ENCODE assay signal across 8 cellular contexts in genomic region chr13:51584731-51585191, GRCh38. TPM values are rescaled to one million over a fixed set of nuclear protein-coding genes. Genes with fewer than 3 reads are reported as not detected.
DNase-seq lines count a peak whose midpoint lies in the region; ATAC-seq and TF ChIP-seq lines count a peak whose summit lies in the region.

No MANE protein-coding gene starts in this region.

- TF ChIP-seq CTCF in GM12864 (IDR thresholded peaks at IDR 0.05; ENCODE audit: low read depth, low read length, missing control alignments) = no peak
- 0 out of 2 replicates have a peak, but pooled peaks have one; percentile 8 for TF ChIP-seq CTCF in WI38 (IDR thresholded peaks at IDR 0.05; ENCODE audit: low read depth, low read length)

- H3K27ac Mint-ChIP-seq in central memory CD8-positive, alpha-beta T cell (ENCODE audit: low read depth) = peak overlapping the region; percentile 90

- H3K4me1 Mint-ChIP-seq in central memory CD8-positive, alpha-beta T cell = peaks cover 27% of the 10 kb centered on the region

- peaks cover 15% of the 10 kb centered on the region for H3K36me3 Mint-ChIP-seq in central memory CD8-positive, alpha-beta T cell (ENCODE audit: insufficient read depth)

- DNase-seq in GM12864 (ENCODE audit: low read depth) (peak; percentile 35), H4 (ENCODE audit: low spot score) (peak; percentile 9), LoVo (ENCODE audit: low spot score) (peak; percentile 55), kidney tubule cell (ENCODE audit: low spot score) (peak; percentile 72), superior temporal gyrus (ENCODE audit: extremely low spot score) (no peak)
- DNase-seq in central memory CD8-positive, alpha-beta T cell (ENCODE audit: low spot score in 2 of 2) = peak; percentile 60 to 66
- DNase-seq in stimulated activated CD4-positive, alpha-beta T cell treated with anti-CD3 and anti-CD28 coated beads, Interleukin-2, amount 100 ng/mL, for 24 hours = peak; percentile 67 to 71

- no peaks in the 10 kb centered on the region for H3K9me3 Mint-ChIP-seq in central memory CD8-positive, alpha-beta T cell

- H3K4me3 Mint-ChIP-seq in central memory CD8-positive, alpha-beta T cell = peak overlapping the region; percentile 90

- H3K4me3 ChIP-seq in GM12864 (ENCODE audit: low read depth, low read length) = peak overlapping the region; percentile 97
- peak overlapping the region; percentile 81 for H3K4me3 ChIP-seq in WI38 (ENCODE audit: low read depth, low read length)

- peak; percentile 54 for ATAC-seq in central memory CD8-positive, alpha-beta T cell (replicated peaks; ENCODE audit: extremely low read depth, poor library complexity, severe bottlenecking)

- no peaks in the 10 kb centered on the region for H3K27me3 Mint-ChIP-seq in central memory CD8-positive, alpha-beta T cell

RNA-seq across cellular contexts. Expression of gene WDFY2, which starts 0.5 kb away (rescaled TPM):
- total RNA-seq in H4 (2014; rRNA removed; shearing (Covaris generic)) = 0.68 and 1.3 TPM in 2 replicates
